ENCODE assay signal across 20 cellular contexts in genomic region chr17:72915631-72916081, GRCh38.
"Had no signal": no experiment of that assay in that cellular context is flagged by ENCODE, and none has a peak within 500 bp of the region (broad histone marks: within the 10 kb centered on the region; RNA-seq: fewer than 3 reads in every experiment).

No MANE protein-coding gene starts in this region.

- DNase-seq: activated CD4-positive, alpha-beta T cell treated with anti-CD3 and anti-CD28 coated beads for 36 hours; activated CD4-positive, alpha-beta T cell treated with anti-CD3 and anti-CD28 coated beads, Interleukin-2, amount 50 U/mL, for 4 hours; activated CD4-positive, CD25-positive, alpha-beta regulatory T cell; activated effector memory CD4-positive, alpha-beta T cell treated with anti-CD3 and anti-CD28 coated beads, Interleukin-2, amount 50 U/mL, for 16 hours; activated naive CD4-positive, alpha-beta T cell treated with anti-CD3 and anti-CD28 coated beads for 36 hours; activated naive CD8-positive, alpha-beta T cell treated with anti-CD3 and anti-CD28 coated beads for 36 hours; activated T-cell treated with anti-CD3 and anti-CD28 coated beads for 4 hours; activated T-cell treated with anti-CD3 and anti-CD28 coated beads, Interleukin-2, amount 50 U/mL, for 72 hours; adrenal gland; brain microvascular endothelial cell; esophagus squamous epithelium; foreskin melanocyte; left cardiac atrium; left ventricle myocardium superior; naive thymus-derived CD4-positive, alpha-beta T cell; right cardiac atrium; spleen; stimulated activated CD4-positive, alpha-beta T cell treated with anti-CD3 and anti-CD28 coated beads, Interleukin-2, amount 100 ng/mL, for 48 hours; stimulated activated naive CD8-positive, alpha-beta T cell treated with anti-CD3 and anti-CD28 coated beads, Interleukin-15, Interleukin-2, amounts not matched to agents 100 U/mL and 50 U/mL, for 24 hours; trophoblast cell had no signal

- H3K27me3 Mint-ChIP-seq: activated CD4-positive, alpha-beta T cell treated with anti-CD3 and anti-CD28 coated beads for 36 hours; activated naive CD8-positive, alpha-beta T cell treated with anti-CD3 and anti-CD28 coated beads for 36 hours; naive thymus-derived CD4-positive, alpha-beta T cell had no signal

- H3K4me1 Mint-ChIP-seq: activated CD4-positive, alpha-beta T cell treated with anti-CD3 and anti-CD28 coated beads for 36 hours; activated naive CD8-positive, alpha-beta T cell treated with anti-CD3 and anti-CD28 coated beads for 36 hours had no signal

- H3K9me3 Mint-ChIP-seq: activated naive CD4-positive, alpha-beta T cell treated with anti-CD3 and anti-CD28 coated beads for 36 hours; activated naive CD8-positive, alpha-beta T cell treated with anti-CD3 and anti-CD28 coated beads for 36 hours; activated T-cell treated with anti-CD3 and anti-CD28 coated beads, Interleukin-2, amount 50 U/mL, for 72 hours; naive thymus-derived CD4-positive, alpha-beta T cell had no signal

- H3K27ac Mint-ChIP-seq: activated CD4-positive, alpha-beta T cell treated with anti-CD3 and anti-CD28 coated beads for 36 hours; activated naive CD4-positive, alpha-beta T cell treated with anti-CD3 and anti-CD28 coated beads for 36 hours; activated naive CD8-positive, alpha-beta T cell treated with anti-CD3 and anti-CD28 coated beads for 36 hours; activated T-cell treated with anti-CD3 and anti-CD28 coated beads, Interleukin-2, amount 50 U/mL, for 72 hours; naive thymus-derived CD4-positive, alpha-beta T cell had no signal

- H3K4me3 Mint-ChIP-seq: activated CD4-positive, alpha-beta T cell treated with anti-CD3 and anti-CD28 coated beads for 36 hours; activated naive CD4-positive, alpha-beta T cell treated with anti-CD3 and anti-CD28 coated beads for 36 hours; activated naive CD8-positive, alpha-beta T cell treated with anti-CD3 and anti-CD28 coated beads for 36 hours; activated T-cell treated with anti-CD3 and anti-CD28 coated beads, Interleukin-2, amount 50 U/mL, for 72 hours; naive thymus-derived CD4-positive, alpha-beta T cell had no signal

- ATAC-seq: activated CD4-positive, alpha-beta T cell treated with anti-CD3 and anti-CD28 coated beads for 36 hours; activated T-cell treated with anti-CD3 and anti-CD28 coated beads, Interleukin-2, amount 50 U/mL, for 72 hours; left cardiac atrium; left ventricle myocardium superior; naive thymus-derived CD4-positive, alpha-beta T cell; right cardiac atrium; stimulated activated naive CD8-positive, alpha-beta T cell treated with anti-CD3 and anti-CD28 coated beads, Interleukin-15, Interleukin-2, amounts not matched to agents 100 U/mL and 50 U/mL, for 24 hours had no signal
